1 cellular context compared by ENCODE assay signal in the genomic region with DNA sequence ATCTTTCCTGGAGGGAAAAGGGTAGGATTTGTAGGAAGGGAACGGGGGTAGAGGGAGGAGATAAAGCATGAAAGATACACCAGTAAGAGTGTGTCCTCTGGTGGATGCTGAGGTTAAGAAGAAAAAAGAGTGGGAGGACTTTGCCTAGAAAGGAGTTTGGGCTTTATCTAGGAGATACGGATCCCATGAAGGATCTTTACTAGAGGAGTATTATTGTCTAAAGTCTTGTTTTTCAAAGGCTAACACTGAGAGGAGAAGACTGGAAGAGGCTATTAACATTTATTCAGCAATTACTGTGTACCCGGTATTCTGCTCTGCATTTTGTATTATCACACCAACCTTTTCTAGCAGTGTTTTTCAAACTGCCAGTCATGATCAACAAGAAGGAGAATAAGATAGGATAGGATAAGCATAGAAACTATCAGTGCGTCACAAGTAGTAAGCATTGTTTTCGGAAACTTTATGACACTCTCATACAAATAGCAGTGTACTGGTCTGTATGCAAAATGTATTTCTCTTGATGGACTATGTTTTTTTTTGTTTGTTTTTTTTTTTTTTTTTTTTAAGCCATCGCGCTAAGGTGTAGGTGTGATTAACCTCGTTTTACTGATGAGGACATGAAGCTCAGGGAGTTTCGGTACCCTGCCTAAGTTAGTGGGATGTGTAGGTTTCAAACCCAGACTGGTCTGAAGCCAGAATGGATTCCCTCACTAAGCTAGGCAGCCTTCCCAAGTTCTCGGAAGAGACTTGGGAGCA.
TF ChIP-seq lines count a peak whose summit lies in the region.

No MANE protein-coding gene starts in this region.

TF ChIP-seq in endothelial cell of umbilical vein, 7 proteins besides CTCF, POLR2A, EP300 and RAD21:
- TF ChIP-seq FOS (IDR thresholded peaks at IDR 0.05; ENCODE audit: borderline replicate concordance, insufficient read depth, low read length) (no peak), GATA2 (IDR thresholded peaks at IDR 0.05; ENCODE audit: insufficient read depth, insufficient read length, low read depth, low read length) (no peak), JUN (IDR thresholded peaks at IDR 0.05; ENCODE audit: borderline replicate concordance, insufficient read depth, insufficient read length, low read depth) (no peak), MAX (IDR thresholded peaks at IDR 0.05; ENCODE audit: insufficient read depth, insufficient read length) (no peak), EZH2 (IDR thresholded peaks at IDR 0.05; ENCODE audit: borderline replicate concordance, low read depth, low read length, severe bottlenecking) (no peak)
